ENCODE assay signal across 1 cellular context in the genomic region with DNA sequence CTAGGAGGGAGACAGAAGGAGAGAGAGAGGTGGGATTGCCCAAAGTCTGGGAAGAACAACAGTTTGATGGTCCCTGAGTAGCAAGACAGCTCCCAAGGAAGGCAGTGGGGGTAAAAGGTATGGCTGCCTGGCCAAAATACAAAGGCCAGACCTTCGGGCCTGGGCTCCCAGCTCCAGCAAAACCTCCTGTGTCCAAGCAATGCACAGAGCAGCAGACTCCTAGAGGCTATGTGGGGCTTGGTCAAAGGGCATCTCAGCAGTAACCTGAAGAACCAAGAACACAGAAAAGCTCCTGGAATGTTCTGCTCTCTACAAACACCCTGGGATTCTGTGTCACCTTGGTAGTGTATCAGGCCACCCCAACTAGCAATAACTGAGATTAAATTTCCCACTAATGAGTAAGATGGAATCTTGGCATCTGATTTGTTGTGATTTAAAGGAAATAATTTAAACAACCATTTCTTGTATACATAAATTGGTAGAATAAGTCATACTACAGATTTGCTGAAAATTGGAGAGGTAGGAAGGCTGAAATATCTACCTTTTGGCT.
TF ChIP-seq lines count a peak whose summit lies in the region.

No MANE protein-coding gene starts in this region.

TF ChIP-seq in endothelial cell of umbilical vein, 7 proteins besides CTCF, POLR2A, EP300 and RAD21:
- TF ChIP-seq MYC (IDR thresholded peaks at IDR 0.05; ENCODE audit: low read depth, low read length) = no peak
- peak; percentile 29 for TF ChIP-seq GATA2 (IDR thresholded peaks at IDR 0.05; ENCODE audit: insufficient read depth, insufficient read length, low read depth, low read length)
